ENCODE assay signal across 10 cellular contexts in genomic region chr16:79593074-79593531, GRCh38. TPM values are rescaled to one million over a fixed set of nuclear protein-coding genes. Genes with fewer than 3 reads are reported as not detected.
DNase-seq lines count a peak whose midpoint lies in the region; ATAC-seq, FAIRE-seq and TF ChIP-seq lines count a peak whose summit lies in the region.
"Had no signal": no experiment of that assay in that cellular context is flagged by ENCODE, and none has a peak within 500 bp of the region (broad histone marks: within the 10 kb centered on the region; RNA-seq: fewer than 3 reads in every experiment).

No MANE protein-coding gene starts in this region.

- H3K27me3 ChIP-seq in esophagus (ENCODE audit: control insufficient read depth in 1 of 2, insufficient read depth in 2 of 2, low read length in 2 of 2), result no peaks in the 10 kb centered on the region
- H3K27me3 ChIP-seq in uterus, result no peaks in the 10 kb centered on the region

- TF ChIP-seq POLR2A in uterus (IDR thresholded peaks at IDR 0.05), result no peak

- H3K9me3 Mint-ChIP-seq in activated naive CD4-positive, alpha-beta T cell treated with anti-CD3 and anti-CD28 coated beads, Interleukin-2, amount 50 U/mL, for 24 hours, result no peaks in the 10 kb centered on the region
- no peaks in the 10 kb centered on the region for H3K9me3 Mint-ChIP-seq in activated naive CD4-positive, alpha-beta T cell treated with anti-CD3 and anti-CD28 coated beads, Interleukin-2, amount 10 ng/mL, durations not matched to agents 7 days and 5 days
- H3K9me3 Mint-ChIP-seq in natural killer cell, result no peaks in the 10 kb centered on the region

- H3K4me3 ChIP-seq in esophagus (ENCODE audit: low read depth in 1 of 2, low read length in 2 of 2) (no peak overlapping the region), uterus (peak overlapping the region in 1 of 2 donors; percentile 1), kidney (ENCODE audit: low read length in 2 of 2) (peak overlapping the region in 1 of 2 donors; percentile 94)

- peaks cover 2 to 5% of the 10 kb centered on the region in 2 donors for H3K4me1 ChIP-seq in esophagus (ENCODE audit: control insufficient read depth in 2 of 2, insufficient read depth in 2 of 2, low read length in 1 of 2)
- H3K4me1 ChIP-seq in uterus, result peaks cover 0 to 4% of the 10 kb centered on the region in 2 donors
- peaks cover 0 to 4% of the 10 kb centered on the region in 2 donors for H3K4me1 ChIP-seq in kidney (ENCODE audit: control insufficient read depth in 1 of 2, insufficient read depth in 1 of 2, low read depth in 1 of 2, low read length in 2 of 2)

- no peaks in the 10 kb centered on the region for H3K9me3 ChIP-seq in esophagus (ENCODE audit: control insufficient read depth in 2 of 2, insufficient read depth in 1 of 2, low read depth in 1 of 2, low read length in 1 of 2)
- H3K9me3 ChIP-seq in uterus, result no peaks in the 10 kb centered on the region
- no peaks in the 10 kb centered on the region for H3K9me3 ChIP-seq in kidney (ENCODE audit: control insufficient read depth in 1 of 2, low read length in 2 of 2)

- no peak for FAIRE-seq in kidney (lab: Jason Lieb, UNC)
- FAIRE-seq: RCC 7860 had no signal

- H3K36me3 ChIP-seq in esophagus (ENCODE audit: control insufficient read depth in 2 of 2, insufficient read depth in 2 of 2, low read length in 1 of 2) (peaks cover 2 to 4% of the 10 kb centered on the region in 2 donors), uterus (no peaks in the 10 kb centered on the region), kidney (ENCODE audit: control insufficient read depth in 1 of 2, insufficient read depth in 2 of 2, low read length in 2 of 2) (peaks cover 0 to 10% of the 10 kb centered on the region in 2 donors)

- 81 to 84% methylated on average over 7 of the region's 7 CpGs for WGBS in esophagus, 2 donors

- intact Hi-C loops in natural killer cell (cut with micrococcal nuclease), result no loop called here
- intact Hi-C loops in uterus (cut with DNase I; ENCODE audit: low total_unique reads), result no loop called here
- intact Hi-C loops in kidney (cut with DNase I), result no loop called here

- DNase-seq in activated naive CD4-positive, alpha-beta T cell treated with anti-CD3 and anti-CD28 coated beads, Interleukin-2, amount 10 ng/mL, durations not matched to agents 7 days and 5 days, result no peak
- DNase-seq in natural killer cell (no peak), uterus (no peak), HPDE6-E6E7 (ENCODE audit: extremely low spot score) (no peak), epidermal melanocyte (ENCODE audit: insufficient read length, low spot score) (no peak), kidney (no peak)
- DNase-seq: islet precursor cell had no signal

- H3K9ac ChIP-seq in kidney (ENCODE audit: low read length in 2 of 2), result no peak overlapping the region

- TF ChIP-seq CTCF in natural killer cell (IDR thresholded peaks at IDR 0.05), result no peak
- TF ChIP-seq CTCF in uterus (IDR thresholded peaks at IDR 0.05), result no peak
- TF ChIP-seq CTCF in kidney (IDR thresholded peaks at IDR 0.05; ENCODE audit: borderline replicate concordance, extremely low read depth, insufficient read depth), result no peak

- H3K27ac Mint-ChIP-seq in activated naive CD4-positive, alpha-beta T cell treated with anti-CD3 and anti-CD28 coated beads, Interleukin-2, amount 50 U/mL, for 24 hours, result peak overlapping the region; percentile 48
- H3K27ac Mint-ChIP-seq in activated naive CD4-positive, alpha-beta T cell treated with anti-CD3 and anti-CD28 coated beads, Interleukin-2, amount 10 ng/mL, durations not matched to agents 7 days and 5 days, result no peak overlapping the region
- H3K27ac Mint-ChIP-seq in natural killer cell, result peak overlapping the region; percentile 9 to 29

- H3K27ac ChIP-seq in esophagus (ENCODE audit: low read depth in 2 of 2, low read length in 1 of 2) (peak overlapping the region; percentile 64 to 68), uterus (peak overlapping the region; percentile 96 to 98), kidney (ENCODE audit: low read depth in 2 of 2, low read length in 2 of 2) (peak overlapping the region in 1 of 2 donors; percentile 23)

- peaks cover 13% of the 10 kb centered on the region for H3K27me3 Mint-ChIP-seq in activated naive CD4-positive, alpha-beta T cell treated with anti-CD3 and anti-CD28 coated beads, Interleukin-2, amount 50 U/mL, for 24 hours
- H3K27me3 Mint-ChIP-seq in activated naive CD4-positive, alpha-beta T cell treated with anti-CD3 and anti-CD28 coated beads, Interleukin-2, amount 10 ng/mL, durations not matched to agents 7 days and 5 days, result peaks cover 50% of the 10 kb centered on the region
- H3K27me3 Mint-ChIP-seq in natural killer cell (ENCODE audit: low read depth in 2 of 2), result peaks cover 5 to 11% of the 10 kb centered on the region in 2 donors

- ATAC-seq in natural killer cell, result no peak

- H3K4me1 Mint-ChIP-seq in activated naive CD4-positive, alpha-beta T cell treated with anti-CD3 and anti-CD28 coated beads, Interleukin-2, amount 50 U/mL, for 24 hours, result peaks cover 31% of the 10 kb centered on the region
- peaks cover 20% of the 10 kb centered on the region for H3K4me1 Mint-ChIP-seq in activated naive CD4-positive, alpha-beta T cell treated with anti-CD3 and anti-CD28 coated beads, Interleukin-2, amount 10 ng/mL, durations not matched to agents 7 days and 5 days
- H3K4me1 Mint-ChIP-seq in natural killer cell, result peaks cover 47 to 50% of the 10 kb centered on the region in 2 donors

- H3K4me3 Mint-ChIP-seq in activated naive CD4-positive, alpha-beta T cell treated with anti-CD3 and anti-CD28 coated beads, Interleukin-2, amount 50 U/mL, for 24 hours, result no peak overlapping the region
- no peak overlapping the region for H3K4me3 Mint-ChIP-seq in activated naive CD4-positive, alpha-beta T cell treated with anti-CD3 and anti-CD28 coated beads, Interleukin-2, amount 10 ng/mL, durations not matched to agents 7 days and 5 days
- H3K4me3 Mint-ChIP-seq in natural killer cell, result peak overlapping the region; percentile 38

- no peaks in the 10 kb centered on the region for H3K36me3 Mint-ChIP-seq in activated naive CD4-positive, alpha-beta T cell treated with anti-CD3 and anti-CD28 coated beads, Interleukin-2, amount 50 U/mL, for 24 hours
- peaks cover 26% of the 10 kb centered on the region for H3K36me3 Mint-ChIP-seq in activated naive CD4-positive, alpha-beta T cell treated with anti-CD3 and anti-CD28 coated beads, Interleukin-2, amount 10 ng/mL, durations not matched to agents 7 days and 5 days
- H3K36me3 Mint-ChIP-seq in natural killer cell, result peaks cover 11% of the 10 kb centered on the region

- CTCF ChIA-PET in activated naive CD4-positive, alpha-beta T cell treated with anti-CD3 and anti-CD28 coated beads, Interleukin-2, amount 10 ng/mL, durations not matched to agents 7 days and 5 days (lab: Charles Lee), result no interaction called here

RNA-seq across cellular contexts. Expression of gene MAF, which starts 7.4 kb away (rescaled TPM):
- polyA plus RNA-seq in esophagus, result 10 to 100 TPM; 11.0 to 12.2 TPM
- 10 to 100 TPM; 24.0 to 50.1 (median 27.1) TPM for total RNA-seq in natural killer cell
- 10 to 100 TPM; 11.0 to 92.6 (median 26.3) TPM for total RNA-seq in uterus
- 70.1 TPM for total RNA-seq in kidney
- 47.1 TPM for polyA plus RNA-seq in kidney (ENCODE audit: insufficient read depth, low read depth, low replicate concordance)
